Comparison of ENCODE assay signal across 8 cellular contexts in the genomic region with DNA sequence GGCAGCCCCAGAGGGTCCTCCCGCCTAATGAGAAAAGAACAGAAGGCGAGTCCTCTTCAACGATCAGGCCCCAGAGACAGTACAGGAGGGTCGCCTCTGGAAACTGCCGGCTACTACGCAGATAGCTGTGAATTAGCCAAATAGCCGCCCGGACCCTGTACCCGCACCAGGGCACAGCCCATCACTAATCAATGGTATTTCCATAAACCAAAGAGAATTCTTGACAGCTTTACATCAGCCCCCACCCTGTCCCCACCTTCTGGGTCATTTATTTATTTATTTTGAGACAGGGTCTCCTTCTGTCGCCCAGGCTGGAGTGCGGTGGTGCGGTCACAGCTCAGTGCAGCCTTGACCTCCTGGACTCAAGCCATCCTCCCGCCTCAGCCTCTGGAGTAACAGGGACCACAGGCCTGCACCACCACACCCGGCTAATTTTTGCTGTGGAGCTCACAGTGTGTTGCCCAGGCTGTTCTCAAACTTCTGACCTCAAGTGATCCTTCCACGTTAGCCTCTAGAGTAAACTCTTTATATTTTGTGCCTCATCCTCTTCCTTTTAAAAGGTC. TPM values are rescaled to one million over a fixed set of nuclear protein-coding genes. Genes with fewer than 3 reads are reported as not detected.
DNase-seq lines count a peak whose midpoint lies in the region; ATAC-seq and TF ChIP-seq lines count a peak whose summit lies in the region.

No MANE protein-coding gene starts in this region.

- H3K4me3 ChIP-seq in heart left ventricle (peak overlapping the region; percentile 68 to 99 (median 87)), breast epithelium (peak overlapping the region; percentile 70 to 97 (median 95)), mucosa of descending colon (peak overlapping the region; percentile 79)

- DNase-seq in heart left ventricle (peak in 1 of 5 donors; percentile 54), Right ventricle myocardium superior (no peak), breast epithelium (ENCODE audit: low spot score in 2 of 2) (no peak), mucosa of descending colon (peak in 1 of 3 donors; percentile 12), SW480 (ENCODE audit: low spot score) (no peak), activated gamma-delta T cell treated with Interleukin-2 at 50 U/mL for 16 hours (no peak)

- H3K27me3 ChIP-seq in heart left ventricle (no peaks in the 10 kb centered on the region), breast epithelium (no peaks in the 10 kb centered on the region)

- TF ChIP-seq POLR2A in heart left ventricle (IDR thresholded peaks at IDR 0.05) = no peak
- TF ChIP-seq POLR2A in breast epithelium (IDR thresholded peaks at IDR 0.05) = no peak

- no peaks in the 10 kb centered on the region for H3K36me3 ChIP-seq in heart left ventricle
- no peaks in the 10 kb centered on the region for H3K36me3 ChIP-seq in breast epithelium
- H3K36me3 ChIP-seq in mucosa of descending colon (ENCODE audit: low read depth) = no peaks in the 10 kb centered on the region

- H3K4me1 ChIP-seq in heart left ventricle = peaks cover 0 to 45% (median 19%) of the 10 kb centered on the region in 12 donors
- no peaks in the 10 kb centered on the region for H3K4me1 ChIP-seq in breast epithelium
- peaks cover 18% of the 10 kb centered on the region for H3K4me1 ChIP-seq in mucosa of descending colon (ENCODE audit: low read depth)

- TF ChIP-seq CTCF in heart left ventricle (IDR thresholded peaks at IDR 0.05) (no peak), breast epithelium (IDR thresholded peaks at IDR 0.05) (no peak), mucosa of descending colon (IDR thresholded peaks at IDR 0.05) (no peak)

- ATAC-seq in heart left ventricle (no peak), Right ventricle myocardium superior (ENCODE audit: poor library complexity) (no peak), mucosa of descending colon (no peak), GM21390 (IDR thresholded peaks at IDR 0.05; ENCODE audit: unreplicated experiment) (no peak), GM18907 (IDR thresholded peaks at IDR 0.05; ENCODE audit: unreplicated experiment) (no peak)

- H3K27ac ChIP-seq in heart left ventricle (peak overlapping the region; percentile 79 to 98 (median 92)), breast epithelium (peak overlapping the region; percentile 92 to 97)

- intact Hi-C loops in heart left ventricle (cut with DNase I) = loop anchor here in 2 of 10 donors (2.0 to 5.0 kb wide), 2 partner anchors 17 to 232 kb away; a partner anchor contains a TSS
- intact Hi-C loops in Right ventricle myocardium superior (cut with DNase I) = no loop called here
- intact Hi-C loops in breast epithelium (cut with DNase I; ENCODE audit: low total_unique reads) = loop anchor here (1.0 kb wide), 1 partner anchor 31 kb away; no protein-coding TSS in a partner anchor
- intact Hi-C loops in mucosa of descending colon (cut with DNase I, micrococcal nuclease) = no loop called here

- WGBS in heart left ventricle, 4 donors = 64 to 70% (median 67%) methylated on average over 15 of the region's 15 CpGs

- H3K9me3 ChIP-seq in heart left ventricle (no peaks in the 10 kb centered on the region), breast epithelium (no peaks in the 10 kb centered on the region), mucosa of descending colon (no peaks in the 10 kb centered on the region)

RNA-seq across cellular contexts. Expression of a gene that starts 0.8 kb away (rescaled TPM):
- total RNA-seq in heart left ventricle (10 to 100 TPM; 30.3 to 70.8 (median 33.6) TPM), Right ventricle myocardium superior (45.0 TPM), breast epithelium (10 to 100 TPM; 52.2 to 72.3 (median 71.4) TPM), mucosa of descending colon (10 to 100 TPM; 59.3 to 98.1 (median 59.8) TPM)
- 10 to 100 TPM; 32.7 to 41.5 TPM for polyA plus RNA-seq in heart left ventricle

RNA-seq across cellular contexts. Expression of a gene that starts 13.1 kb away (rescaled TPM):
- total RNA-seq in heart left ventricle = under 1 TPM in 2 of 9 donors, not detected in 7; 0.20 to 0.23 TPM
- polyA plus RNA-seq in heart left ventricle = under 1 TPM in 1 of 2 donors, not detected in 1; 0.04 TPM
- total RNA-seq in Right ventricle myocardium superior = 0.16 TPM
- not detected for total RNA-seq in breast epithelium
- total RNA-seq in mucosa of descending colon = not detected

RNA-seq across cellular contexts. Expression of a gene that starts 17.5 kb away (rescaled TPM):
- total RNA-seq in heart left ventricle (10 to 100 TPM; 11.8 to 29.6 (median 16.7) TPM), Right ventricle myocardium superior (18.8 TPM), breast epithelium (10 to 100 TPM; 15.2 to 27.5 (median 23.9) TPM), mucosa of descending colon (10 to 100 TPM; 32.2 to 41.6 (median 37.8) TPM)
- 10 to 100 TPM; 22.7 to 27.0 TPM for polyA plus RNA-seq in heart left ventricle

RNA-seq across cellular contexts. Expression of a gene that starts 31.3 kb away (rescaled TPM):
- total RNA-seq in heart left ventricle (1 to 10 TPM in 2 of 9 donors, under 1 TPM in 5, not detected in 2; 0.31 to 1.5 (median 0.92) TPM), Right ventricle myocardium superior (0.81 TPM), breast epithelium (1 to 10 TPM in 1 of 3 donors, under 1 TPM in 2; 0.48 to 1.2 (median 0.98) TPM), mucosa of descending colon (1 to 10 TPM in 2 of 3 donors, under 1 TPM in 1; 0.43 to 2.4 (median 1.1) TPM)
- under 1 TPM; 0.14 to 0.65 TPM for polyA plus RNA-seq in heart left ventricle

RNA-seq across cellular contexts. Expression of a gene that starts 44.8 kb away (rescaled TPM):
- under 1 TPM in 4 of 9 donors, not detected in 5; 0.32 to 0.60 (median 0.41) TPM for total RNA-seq in heart left ventricle
- polyA plus RNA-seq in heart left ventricle = under 1 TPM in 1 of 2 donors, not detected in 1; 0.11 TPM
- 0.32 TPM for total RNA-seq in Right ventricle myocardium superior
- not detected for total RNA-seq in breast epithelium
- total RNA-seq in mucosa of descending colon = under 1 TPM in 1 of 3 donors, not detected in 2; 0.34 TPM
